In the genomic region with DNA sequence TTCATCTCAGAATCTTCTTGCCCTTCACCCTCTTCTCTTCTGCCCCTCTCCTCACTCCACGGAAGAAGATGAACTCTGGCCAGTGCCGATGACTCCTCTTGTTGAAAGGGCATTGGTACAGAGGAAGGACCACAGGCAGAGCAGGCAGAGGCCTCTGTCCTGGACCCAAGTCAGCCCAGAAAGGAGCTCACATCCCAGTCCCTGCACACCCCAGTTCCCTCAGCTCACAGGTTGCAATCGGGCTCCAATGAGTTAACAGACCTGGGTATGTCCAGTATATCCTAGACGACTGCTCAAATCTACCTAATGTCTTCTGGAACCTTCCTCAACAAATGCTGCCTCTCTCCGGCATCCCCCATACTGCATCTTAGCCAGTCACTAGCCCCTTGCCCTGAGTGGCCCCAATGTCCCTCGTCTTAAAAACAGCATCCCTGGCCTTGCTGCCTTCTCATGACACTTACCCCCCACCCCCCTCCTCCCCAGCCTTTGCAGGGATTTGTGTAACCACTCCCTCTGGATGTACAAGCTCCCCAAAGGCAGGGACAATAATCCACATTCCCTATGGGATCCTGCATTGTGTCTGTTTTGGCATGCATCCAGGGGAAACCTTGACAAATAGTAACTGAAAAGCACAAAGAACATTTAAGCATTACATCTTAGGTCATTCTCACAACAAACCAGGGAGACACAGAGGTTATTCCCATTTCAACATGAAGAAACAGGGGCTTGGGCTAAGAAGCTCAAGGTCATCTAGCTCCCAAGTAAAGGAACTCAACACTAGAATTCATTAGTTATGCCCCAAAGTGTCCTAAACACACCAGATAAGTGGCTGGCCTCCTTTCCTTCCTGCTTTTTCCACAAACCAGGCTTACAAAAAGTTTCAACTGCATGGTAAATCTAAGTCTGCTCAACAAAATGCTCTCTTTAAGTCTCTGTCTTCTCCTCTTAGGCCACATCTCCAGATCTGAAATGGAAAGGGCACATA, we compare ENCODE assay signal across 11 cellular contexts. TPM values are rescaled to one million over a fixed set of nuclear protein-coding genes. Genes with fewer than 3 reads are reported as not detected.
DNase-seq lines count a peak whose midpoint lies in the region; ATAC-seq and TF ChIP-seq lines count a peak whose summit lies in the region.
"Had no signal": no experiment of that assay in that cellular context is flagged by ENCODE, and none has a peak within 500 bp of the region (broad histone marks: within the 10 kb centered on the region; RNA-seq: fewer than 3 reads in every experiment).

No MANE protein-coding gene starts in this region.

- DNase-seq in activated T-cell treated with anti-CD3 and anti-CD28 coated beads, Interleukin-2, amount 50 U/mL, for 24 hours, result peak; percentile 27
- no peak for DNase-seq in activated T-cell treated with anti-CD3 and anti-CD28 coated beads, Interleukin-2, amount 50 U/mL, for 1 hour
- DNase-seq in PC-9 (no peak), endothelial cell (ENCODE audit: low spot score) (no peak), smooth muscle cell of the brain vasculature (ENCODE audit: low read depth, low spot score) (peak; percentile 40), NCI-H1436 treated with DMSO at 0.1 percent for 48 hours (lab: John Stamatoyannopoulos, UW) (no peak), NCI-H1105 treated with DMSO at 0.1 percent for 48 hours (lab: John Stamatoyannopoulos, UW) (no peak)
- DNase-seq: NCI-H1092 treated with DMSO at 0.1 percent for 48 hours had no signal

- peaks cover 59% of the 10 kb centered on the region for H3K79me2 ChIP-seq in PC-9 (ENCODE audit: low read depth)

- H3K9me2 ChIP-seq in PC-9 (ENCODE audit: insufficient read depth), result no peaks in the 10 kb centered on the region

- POLR2A ChIA-PET in PC-9 (lab: Charles Lee; ENCODE audit: unreplicated experiment), result interaction anchor here (0.5 to 0.6 kb wide), 2 partner anchors 45 to 378 kb away, joined by 6 to 8 read pairs; partner anchors contain the start of gene TRERF1

- no peak for ATAC-seq in HG03175 (IDR thresholded peaks at IDR 0.05; ENCODE audit: unreplicated experiment)

- H3F3A ChIP-seq in PC-9 (ENCODE audit: insufficient read depth, low read depth), result peaks cover 32% of the 10 kb centered on the region

- intact Hi-C loops in PC-9 (cut with micrococcal nuclease; ENCODE audit: unreplicated experiment), result no loop called here

- TF ChIP-seq CTCF in PC-9 (conservative IDR thresholded peaks at IDR 0.05) (no peak), endothelial cell (IDR thresholded peaks at IDR 0.05; ENCODE audit: unreplicated experiment) (no peak)

- no peaks in the 10 kb centered on the region for H3K36me3 ChIP-seq in PC-9 (ENCODE audit: low read depth)
- H3K36me3 ChIP-seq: ovary had no signal

- peaks cover 58% of the 10 kb centered on the region for H3K4me1 ChIP-seq in PC-9 (replicated peaks; ENCODE audit: insufficient read depth)

- H3K4me2 ChIP-seq in PC-9, result no peak overlapping the region
- H3K4me2 ChIP-seq: BLaER1 had no signal

- BruUV-seq in PC-9 (replicated peaks; lab: Mats Ljungman, UMichigan), result no TSS peak

- no peaks in the 10 kb centered on the region for H3K27me3 ChIP-seq in PC-9 (ENCODE audit: insufficient read depth, low read depth)
- H3K27me3 ChIP-seq: BLaER1, ovary had no signal

- peak overlapping the region; percentile 86 for H3K27ac ChIP-seq in PC-9
- H3K27ac ChIP-seq: BLaER1, ovary had no signal

- no peak overlapping the region for H2AFZ ChIP-seq in PC-9

- CTCF ChIA-PET in PC-9 (lab: Charles Lee), result interaction anchor here (0.7 to 0.8 kb wide), 2 partner anchors 40 to 131 kb away, joined by 3 read pairs; no protein-coding TSS in a partner anchor

- no peak overlapping the region for H3K4me3 Mint-ChIP-seq in activated T-cell treated with anti-CD3 and anti-CD28 coated beads, Interleukin-2, amount 50 U/mL, for 24 hours
- H3K4me3 Mint-ChIP-seq in endothelial cell (ENCODE audit: unreplicated experiment), result no peak overlapping the region

- H3K9me3 Mint-ChIP-seq in activated T-cell treated with anti-CD3 and anti-CD28 coated beads, Interleukin-2, amount 50 U/mL, for 24 hours, result no peaks in the 10 kb centered on the region
- no peaks in the 10 kb centered on the region for H3K9me3 Mint-ChIP-seq in endothelial cell (ENCODE audit: unreplicated experiment)

- H3K27me3 Mint-ChIP-seq in activated T-cell treated with anti-CD3 and anti-CD28 coated beads, Interleukin-2, amount 50 U/mL, for 24 hours, result no peaks in the 10 kb centered on the region
- H3K27me3 Mint-ChIP-seq in endothelial cell (ENCODE audit: unreplicated experiment), result peaks cover 2% of the 10 kb centered on the region

- H4K20me1 ChIP-seq in PC-9 (ENCODE audit: insufficient read depth), result no peaks in the 10 kb centered on the region

- peak overlapping the region; percentile 60 for H3K27ac Mint-ChIP-seq in activated T-cell treated with anti-CD3 and anti-CD28 coated beads, Interleukin-2, amount 50 U/mL, for 24 hours
- H3K27ac Mint-ChIP-seq in endothelial cell (ENCODE audit: unreplicated experiment), result peak overlapping the region; percentile 61

- peaks cover 85% of the 10 kb centered on the region for H3K4me1 Mint-ChIP-seq in activated T-cell treated with anti-CD3 and anti-CD28 coated beads, Interleukin-2, amount 50 U/mL, for 24 hours (ENCODE audit: low read depth)
- peaks cover 58% of the 10 kb centered on the region for H3K4me1 Mint-ChIP-seq in endothelial cell (ENCODE audit: unreplicated experiment)

- no peaks in the 10 kb centered on the region for H3K9me3 ChIP-seq in PC-9 (ENCODE audit: insufficient read depth, low read depth)
- H3K9me3 ChIP-seq: BLaER1, ovary had no signal

- peaks cover 5% of the 10 kb centered on the region for H3K36me3 Mint-ChIP-seq in activated T-cell treated with anti-CD3 and anti-CD28 coated beads, Interleukin-2, amount 50 U/mL, for 24 hours (ENCODE audit: low read depth)
- no peaks in the 10 kb centered on the region for H3K36me3 Mint-ChIP-seq in endothelial cell (ENCODE audit: low read depth, unreplicated experiment)

- H3K4me3 ChIP-seq in PC-9, result no peak overlapping the region
- H3K4me3 ChIP-seq: BLaER1, ovary had no signal

RNA-seq across cellular contexts. Expression of gene TRERF1, which starts 45.1 kb away (rescaled TPM):
- 12.3 and 14.5 TPM in 2 replicates for total RNA-seq in PC-9 (2021)
- 8.7 TPM for total RNA-seq in endothelial cell (ENCODE audit: unreplicated experiment)

Comparison
In these comparisons a context has a peak if more than half of its experiments do, and no peak if none do; other contexts are left out.
1. DNase-seq: peak in activated T-cell treated with anti-CD3 and anti-CD28 coated beads, Interleukin-2, amount 50 U/mL, for 24 hours (single experiment) and smooth muscle cell of the brain vasculature (single experiment); none in activated T-cell treated with anti-CD3 and anti-CD28 coated beads, Interleukin-2, amount 50 U/mL, for 1 hour (single experiment), PC-9 (0 of 2), endothelial cell (single experiment), NCI-H1436 treated with DMSO at 0.1 percent for 48 hours (single experiment) and NCI-H1105 treated with DMSO at 0.1 percent for 48 hours (single experiment).